Comparison of ENCODE assay signal across 18 cellular contexts in the genomic region with DNA sequence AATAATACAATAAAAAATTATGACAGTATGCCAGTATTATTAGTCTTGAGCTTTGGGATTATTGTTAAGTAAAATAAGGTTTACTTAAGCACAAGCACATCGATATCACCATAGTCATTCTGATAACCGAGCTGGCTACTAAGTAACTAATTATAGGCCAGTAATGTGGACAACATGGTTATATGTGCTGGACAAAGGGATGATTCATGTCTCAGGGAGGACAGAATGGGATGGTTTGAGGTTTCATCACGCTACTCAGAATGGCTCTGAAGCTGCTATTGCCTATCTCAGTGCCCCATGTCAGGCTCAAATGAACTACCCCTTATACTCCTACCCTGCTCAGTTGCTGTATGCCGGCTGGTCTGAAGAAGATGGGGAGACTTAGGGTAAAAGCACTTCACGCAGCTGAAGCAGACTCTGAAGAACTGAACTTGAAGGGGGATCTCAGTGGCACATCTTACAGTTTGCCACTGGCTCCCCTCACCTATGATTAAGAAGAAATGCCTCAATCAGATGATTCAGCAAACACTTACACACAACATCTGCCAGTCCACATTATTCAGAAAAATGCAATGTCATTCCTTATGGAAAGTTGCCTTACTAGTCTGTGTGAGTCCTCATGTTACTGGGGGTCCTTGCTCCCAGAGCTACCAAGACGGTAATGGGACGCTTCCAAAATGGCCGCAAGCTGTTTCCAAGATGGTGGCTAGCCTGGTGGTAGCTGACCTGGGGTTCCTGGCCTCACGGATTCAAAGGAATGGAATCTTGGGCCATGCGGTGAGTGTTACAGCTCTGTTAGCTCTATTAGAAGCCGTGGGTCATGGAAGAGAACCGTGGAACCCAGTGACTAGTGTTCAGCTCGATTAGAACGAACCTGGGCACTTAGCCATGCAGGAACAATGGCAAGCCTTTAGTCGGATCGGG.
"Had no signal": no experiment of that assay in that cellular context is flagged by ENCODE, and none has a peak within 500 bp of the region (broad histone marks: within the 10 kb centered on the region; RNA-seq: fewer than 3 reads in every experiment).

No MANE protein-coding gene starts in this region.

- H3K9me3 Mint-ChIP-seq: activated CD4-positive, alpha-beta memory T cell treated with anti-CD3 and anti-CD28 coated beads for 36 hours; activated T-cell treated with anti-CD3 and anti-CD28 coated beads, Interleukin-2, amount 50 U/mL, for 4 hours; dendritic cell treated with granulocyte-macrophage colony-stimulating factor and Interleukin-4, amounts not matched to agents 40 ng/mL and 50 ng/mL, for 4 days; effector memory CD8-positive, alpha-beta T cell; T-helper 2 cell treated with Interferon-gamma antibody and Interleukin-4, amounts not matched to agents 5 μg/mL and 100 μg/mL, for 36 hours had no signal

- H3K27ac ChIP-seq: brain microvascular endothelial cell, epithelial cell of prostate, gastrocnemius medialis, stomach, uterus had no signal

- ATAC-seq: activated T-cell treated with anti-CD3 and anti-CD28 coated beads, Interleukin-2, amount 50 U/mL, for 4 hours; effector memory CD8-positive, alpha-beta T cell; gastrocnemius medialis had no signal

- H3K27ac Mint-ChIP-seq: activated CD4-positive, alpha-beta memory T cell treated with anti-CD3 and anti-CD28 coated beads for 36 hours; activated naive CD8-positive, alpha-beta T cell treated with anti-CD3 and anti-CD28 coated beads for 36 hours; dendritic cell treated with granulocyte-macrophage colony-stimulating factor and Interleukin-4, amounts not matched to agents 40 ng/mL and 50 ng/mL, for 4 days; nephron; T-helper 2 cell treated with Interferon-gamma antibody and Interleukin-4, amounts not matched to agents 5 μg/mL and 100 μg/mL, for 36 hours had no signal

- H3K9me3 ChIP-seq: gastrocnemius medialis, stomach, uterus had no signal

- FAIRE-seq: kidney had no signal

- H3K27me3 ChIP-seq: brain microvascular endothelial cell, gastrocnemius medialis, stomach, uterus had no signal

- DNase-seq: activated CD4-positive, alpha-beta memory T cell treated with anti-CD3 and anti-CD28 coated beads for 36 hours; activated CD4-positive, alpha-beta T cell treated with anti-CD3 and anti-CD28 coated beads for 1 hour; activated gamma-delta T cell; activated naive CD8-positive, alpha-beta T cell treated with anti-CD3 and anti-CD28 coated beads for 36 hours; activated T-cell treated with anti-CD3 and anti-CD28 coated beads, Interleukin-2, amount 50 U/mL, for 4 hours; brain microvascular endothelial cell; effector memory CD8-positive, alpha-beta T cell; gastrocnemius medialis; kidney; midbrain; stimulated activated CD4-positive, alpha-beta T cell treated with anti-CD3 and anti-CD28 coated beads, Interleukin-15, amount 100 ng/mL, for 24 hours; stimulated activated CD4-positive, alpha-beta T cell treated with anti-CD3 and anti-CD28 coated beads, Interleukin-4, amount 100 ng/mL, for 24 hours; stomach; uterus had no signal

- H3K4me1 ChIP-seq: gastrocnemius medialis, stomach, uterus had no signal

- H3K4me3 ChIP-seq: gastrocnemius medialis, stomach, uterus had no signal

- H3K36me3 ChIP-seq: brain microvascular endothelial cell, gastrocnemius medialis, stomach, uterus had no signal
